8 cellular contexts compared by ENCODE assay signal in the genomic region with DNA sequence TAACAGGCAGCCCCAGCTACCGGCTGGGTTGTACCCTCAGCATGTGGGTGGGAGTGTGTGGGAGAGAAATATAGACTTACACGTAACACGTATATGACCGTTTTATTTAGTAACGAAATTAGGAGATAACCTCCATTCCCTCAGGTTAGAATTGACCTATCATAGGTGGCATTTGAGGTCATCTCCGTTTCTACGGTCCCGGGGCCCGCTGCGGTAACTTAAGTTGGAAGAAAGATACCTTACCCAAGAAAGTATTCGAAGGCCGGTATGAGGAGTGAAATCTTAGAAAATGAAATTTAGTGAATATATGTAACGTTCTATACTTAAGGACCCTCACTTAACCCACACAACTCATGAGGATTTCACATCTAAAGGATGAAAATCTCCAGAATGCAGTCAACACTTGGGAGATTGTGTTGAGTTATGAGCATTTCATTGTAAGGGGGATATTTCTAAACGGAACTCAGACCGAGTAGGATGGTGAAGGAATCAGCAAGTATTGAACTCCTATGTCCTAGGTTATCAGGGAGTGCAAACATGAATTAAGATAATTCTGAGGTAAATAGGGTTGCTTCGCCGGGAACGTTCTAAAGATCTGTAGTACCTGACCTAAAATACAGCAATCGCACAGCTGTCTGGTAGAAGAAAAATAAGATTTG. TPM values are rescaled to one million over a fixed set of nuclear protein-coding genes. Genes with fewer than 3 reads are reported as not detected.
A peak's percentile ranks its signal among the peaks of the same experiment; 100 is the strongest.
DNase-seq lines count a peak whose midpoint lies in the region; ATAC-seq and TF ChIP-seq lines count a peak whose summit lies in the region.

No MANE protein-coding gene starts in this region.

- peak; percentile 24 for DNase-seq in NCI-H82 (lab: John Stamatoyannopoulos, UW)
- no peak for DNase-seq in NCI-H82 treated with DMSO at 0.1 percent for 48 hours (lab: John Stamatoyannopoulos, UW; ENCODE audit: unreplicated experiment)
- DNase-seq in H9: no peak
- DNase-seq in central memory CD8-positive, alpha-beta T cell (ENCODE audit: low spot score in 2 of 2): no peak
- DNase-seq in NCI-H1105 (lab: John Stamatoyannopoulos, UW): no peak
- no peak for DNase-seq in NCI-H2196 (lab: John Stamatoyannopoulos, UW; ENCODE audit: unreplicated experiment)

- no peak for TF ChIP-seq CTCF in H9 (conservative IDR thresholded peaks at IDR 0.05)
- TF ChIP-seq CTCF in OCI-LY3 (IDR thresholded peaks at IDR 0.05; ENCODE audit: low read depth, low read length): no peak

- H2AFZ ChIP-seq in H9 (ENCODE audit: low read length): no peak overlapping the region
- peak overlapping the region; percentile 82; the same call in 1 of the 2 replicates for H2AFZ ChIP-seq in OCI-LY3 (ENCODE audit: low read depth, low read length)

- H3K27ac Mint-ChIP-seq in H9: peak overlapping the region; percentile 95 to 99 (median 99)
- H3K27ac Mint-ChIP-seq in central memory CD8-positive, alpha-beta T cell (ENCODE audit: low read depth): peak overlapping the region; percentile 97

- WGBS in H9 (ENCODE audit: extremely low coverage, insufficient read length, low lambda C conversion rate): no CpG with 5 or more reads among the region's 19 CpGs

- peak overlapping the region; percentile 72; the same call in 1 of the 2 replicates for H3K14ac ChIP-seq in H9 (ENCODE audit: insufficient read depth, low read length)

- no peaks in the 10 kb centered on the region; a peak in 2 of 5 replicates for H3K9me3 Mint-ChIP-seq in H9
- no peaks in the 10 kb centered on the region for H3K9me3 Mint-ChIP-seq in central memory CD8-positive, alpha-beta T cell

- H3K4me1 ChIP-seq in H9 (ENCODE audit: insufficient read depth, low read length): no peaks in the 10 kb centered on the region
- peaks cover 24% of the 10 kb centered on the region for H3K4me1 ChIP-seq in OCI-LY3 (ENCODE audit: low read length)
- peaks cover 6% of the 10 kb centered on the region for H3K4me1 ChIP-seq in muscle layer of colon (ENCODE audit: insufficient read depth, low read length)

- no peak overlapping the region for H4K91ac ChIP-seq in H9 (ENCODE audit: insufficient read length, low read depth, low read length)

- H3K27ac ChIP-seq in H9 (ENCODE audit: insufficient read length, low read depth, low read length) (peak overlapping the region; percentile 96), OCI-LY3 (ENCODE audit: low read length) (peak overlapping the region; percentile 88), muscle layer of colon (ENCODE audit: low read depth, low read length) (peak overlapping the region; percentile 99)

- H2BK5ac ChIP-seq in H9 (ENCODE audit: insufficient read length, low read length): no peak overlapping the region

- no peak overlapping the region for H2BK15ac ChIP-seq in H9 (ENCODE audit: low read depth, low read length)

- peak overlapping the region; percentile 93 for H3K4me2 ChIP-seq in H9 (ENCODE audit: insufficient read depth, insufficient read length, low read length)
- peak overlapping the region; percentile 84 for H3K4me2 ChIP-seq in OCI-LY3 (ENCODE audit: low read length)

- H3K4ac ChIP-seq in H9 (ENCODE audit: low read depth, low read length): no peak overlapping the region

- H3K36me3 Mint-ChIP-seq in H9 (ENCODE audit: insufficient read depth in 1 of 3, low read depth in 3 of 3): peaks cover 21 to 25% (median 25%) of the 10 kb centered on the region in 3 experiments
- peaks cover 15% of the 10 kb centered on the region for H3K36me3 Mint-ChIP-seq in central memory CD8-positive, alpha-beta T cell (ENCODE audit: insufficient read depth)

- H2BK20ac ChIP-seq in H9 (ENCODE audit: low read depth, low read length, poor library complexity, severe bottlenecking): no peak overlapping the region

- no peak overlapping the region for H4K8ac ChIP-seq in H9 (replicated peaks; ENCODE audit: insufficient read length, low read depth, low read length)

- H2BK120ac ChIP-seq in H9 (ENCODE audit: low read depth, low read length, poor library complexity, severe bottlenecking): no peak overlapping the region

- H3K4me3 ChIP-seq in OCI-LY3 (ENCODE audit: low read length) (peak overlapping the region; percentile 93), muscle layer of colon (ENCODE audit: low read depth in 1 of 2, low read length in 2 of 2) (peak overlapping the region; percentile 97 to 98)

- peak overlapping the region; percentile 11 for H3K56ac ChIP-seq in H9 (ENCODE audit: insufficient read length, low read depth, low read length)

- H3K18ac ChIP-seq in H9 (ENCODE audit: insufficient read length, low read depth, low read length): peak overlapping the region; percentile 80

- H3K79me1 ChIP-seq in H9 (ENCODE audit: insufficient read depth, low read depth, low read length, poor library complexity, severe bottlenecking): no peaks in the 10 kb centered on the region

- H3K36me3 ChIP-seq in OCI-LY3 (replicated peaks; ENCODE audit: low read depth, low read length) (peaks cover 29% of the 10 kb centered on the region), muscle layer of colon (ENCODE audit: insufficient read depth, low read length) (no peaks in the 10 kb centered on the region)

- H3K9me3 ChIP-seq in H9 (ENCODE audit: control insufficient read depth, low read depth, low read length) (no peaks in the 10 kb centered on the region), OCI-LY3 (ENCODE audit: insufficient read depth, low read length) (0 out of 2 replicates have a peak, but pooled peaks cover 3% of the 10 kb centered on the region), muscle layer of colon (ENCODE audit: low read length) (no peaks in the 10 kb centered on the region)

- H3K79me2 ChIP-seq in H9 (ENCODE audit: insufficient read depth, low read length) (peaks cover 3% of the 10 kb centered on the region; the same call in 1 of the 2 replicates), OCI-LY3 (ENCODE audit: low read length) (peaks cover 90% of the 10 kb centered on the region)

- H3K23ac ChIP-seq in H9 (ENCODE audit: insufficient read length, low read depth, low read length): no peak overlapping the region

- no peaks in the 10 kb centered on the region for H3K27me3 ChIP-seq in H9 (ENCODE audit: insufficient read depth, low read length)
- no peaks in the 10 kb centered on the region for H3K27me3 ChIP-seq in OCI-LY3 (ENCODE audit: low read depth, low read length)
- H3K27me3 ChIP-seq in muscle layer of colon (ENCODE audit: control insufficient read depth in 1 of 2, insufficient read depth in 2 of 2, low read length in 2 of 2): no peaks in the 10 kb centered on the region

- peak; percentile 25 for ATAC-seq in central memory CD8-positive, alpha-beta T cell (replicated peaks; ENCODE audit: extremely low read depth, poor library complexity, severe bottlenecking)

- H3K4me1 Mint-ChIP-seq in H9: peaks cover 35 to 47% of the 10 kb centered on the region in 2 experiments
- H3K4me1 Mint-ChIP-seq in central memory CD8-positive, alpha-beta T cell: peaks cover 39% of the 10 kb centered on the region

- no peak overlapping the region for H2AK5ac ChIP-seq in H9 (ENCODE audit: insufficient read length, low read length)

- H3K9ac ChIP-seq in H9 (ENCODE audit: extremely low read depth, insufficient read length, low read length): peak overlapping the region; percentile 97
- H3K9ac ChIP-seq in OCI-LY3 (ENCODE audit: low read length): peak overlapping the region; percentile 78
- peak overlapping the region; percentile 88 for H3K9ac ChIP-seq in muscle layer of colon (ENCODE audit: low read length)

- H3K23me2 ChIP-seq in H9 (ENCODE audit: insufficient read length, low read depth, low read length, poor library complexity, severe bottlenecking): peaks cover 7% of the 10 kb centered on the region

- no peak overlapping the region for H2BK12ac ChIP-seq in H9 (ENCODE audit: insufficient read length, low read depth, low read length)

- no peaks in the 10 kb centered on the region for H3K27me3 Mint-ChIP-seq in H9 (ENCODE audit: low read depth)
- no peaks in the 10 kb centered on the region for H3K27me3 Mint-ChIP-seq in central memory CD8-positive, alpha-beta T cell

- no peak overlapping the region for H3T11ph ChIP-seq in H9 (ENCODE audit: low read length)

- H4K5ac ChIP-seq in H9 (ENCODE audit: insufficient read length, low read depth, low read length): peak overlapping the region; percentile 79

- H4K20me1 ChIP-seq in H9 (ENCODE audit: control insufficient read depth, insufficient read depth, insufficient read length) (no peaks in the 10 kb centered on the region), OCI-LY3 (ENCODE audit: insufficient read depth, low read length) (no peaks in the 10 kb centered on the region)

- peak overlapping the region; percentile 84 to 88 for H3K4me3 Mint-ChIP-seq in H9
- peak overlapping the region; percentile 90 for H3K4me3 Mint-ChIP-seq in central memory CD8-positive, alpha-beta T cell

RNA-seq across cellular contexts. Expression of a gene that starts 0.9 kb away (rescaled TPM):
- total RNA-seq in H9 (2021): 45.6 and 46.0 TPM in 2 replicates

RNA-seq across cellular contexts. Expression of a gene that starts 42.3 kb away (rescaled TPM):
- total RNA-seq in H9 (2021): 377 and 378 TPM in 2 replicates
